ENCODE assay signal across 20 cellular contexts in the genomic region with DNA sequence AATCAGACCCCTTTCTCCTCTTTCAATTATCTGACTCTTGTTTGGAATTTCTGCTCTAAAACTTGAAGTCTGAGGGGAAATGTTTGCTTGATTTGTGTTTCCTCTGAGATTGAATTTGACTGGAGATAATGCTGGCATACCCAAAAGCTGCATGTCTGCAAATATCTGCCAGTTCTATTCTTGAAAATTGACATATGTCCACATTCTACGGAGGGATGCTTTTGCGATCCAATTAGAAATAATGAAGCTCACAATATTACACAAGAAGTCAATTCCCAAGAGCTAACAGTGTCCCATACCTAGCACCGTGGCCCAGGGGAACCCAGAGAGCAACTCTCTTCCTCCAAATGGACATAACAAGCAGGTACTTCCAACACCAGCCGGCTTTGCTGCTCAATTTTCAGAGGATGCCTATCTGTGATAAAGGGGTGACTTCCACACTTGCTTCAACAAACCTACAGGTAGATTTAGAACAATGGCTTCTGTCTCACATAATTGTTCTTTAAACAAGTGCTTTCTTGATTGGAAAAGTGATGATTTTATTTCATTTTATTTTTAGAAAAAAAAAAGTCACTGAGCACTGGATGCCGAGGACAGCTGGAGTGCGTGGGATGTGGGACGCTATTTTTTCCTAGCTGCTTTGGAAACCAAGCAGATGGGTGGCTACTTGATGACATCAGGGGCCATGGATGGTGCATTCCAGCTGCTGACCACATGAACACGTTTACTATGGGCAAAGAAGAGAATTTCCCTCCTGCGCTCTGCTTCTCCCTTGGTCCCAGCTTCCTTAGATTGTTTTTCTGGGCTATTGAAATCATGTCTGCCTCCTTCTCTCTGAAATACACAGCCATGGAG.
A peak's percentile ranks its signal among the peaks of the same experiment; 100 is the strongest.
DNase-seq lines count a peak whose midpoint lies in the region; ATAC-seq, FAIRE-seq and TF ChIP-seq lines count a peak whose summit lies in the region.
"Had no signal": no experiment of that assay in that cellular context is flagged by ENCODE, and none has a peak within 500 bp of the region (broad histone marks: within the 10 kb centered on the region; RNA-seq: fewer than 3 reads in every experiment).

No MANE protein-coding gene starts in this region.

- peaks cover 8 to 22% (median 16%) of the 10 kb centered on the region in 4 donors for H3K4me1 Mint-ChIP-seq in naive thymus-derived CD8-positive, alpha-beta T cell

- H2BK20ac ChIP-seq in H1 (ENCODE audit: low read length): no peak overlapping the region

- no peak overlapping the region for H4K91ac ChIP-seq in H1 (replicated peaks; ENCODE audit: insufficient read length, low read length)

- H3K14ac ChIP-seq in H1 (ENCODE audit: insufficient read length): no peak overlapping the region

- H3K4me3 ChIP-seq in heart right ventricle (no peak overlapping the region), left ventricle myocardium inferior (no peak overlapping the region), HFF-Myc (replicated peaks; ENCODE audit: low read depth, low read length) (no peak overlapping the region), H1 (ENCODE audit: extremely low read depth in 1 of 4, insufficient read depth in 2 of 4, low read depth in 3 of 4, low read length in 4 of 4) (no peak overlapping the region), pancreas (no peak overlapping the region), gastrocnemius medialis (no peak overlapping the region)
- H3K4me3 ChIP-seq: SJSA1 had no signal

- FAIRE-seq in H1 (lab: Jason Lieb, UNC) (no peak), pancreas (lab: Jason Lieb, UNC) (no peak)

- H3K9me3 ChIP-seq in heart right ventricle: no peaks in the 10 kb centered on the region
- no peaks in the 10 kb centered on the region for H3K9me3 ChIP-seq in left ventricle myocardium inferior (replicated peaks)
- H3K9me3 ChIP-seq in H1 (ENCODE audit: insufficient read depth in 2 of 2, low read depth in 1 of 2, low read length in 1 of 2): no peaks in the 10 kb centered on the region
- no peaks in the 10 kb centered on the region for H3K9me3 ChIP-seq in pancreas
- H3K9me3 ChIP-seq in gastrocnemius medialis: no peaks in the 10 kb centered on the region
- H3K9me3 ChIP-seq: SJSA1 had no signal

- H3K9me3 Mint-ChIP-seq in naive thymus-derived CD8-positive, alpha-beta T cell: no peaks in the 10 kb centered on the region
- H3K9me3 Mint-ChIP-seq: CD4-positive, CD25-positive, alpha-beta regulatory T cell had no signal

- H2AFZ ChIP-seq in H1 (ENCODE audit: low read length): peak overlapping the region; percentile 33; the same call in 1 of the 2 replicates

- WGBS in heart right ventricle, 2 donors: 38 to 54% methylated on average over 9 of the region's 9 CpGs
- WGBS in H1 (ENCODE audit: extremely low coverage in 1 of 2, insufficient coverage in 1 of 2, insufficient read length in 1 of 2, insufficient replicate concordance in 2 of 2, low coverage in 1 of 2, low lambda C conversion rate in 2 of 2, missing lambda C conversion rate in 1 of 2), 2 experiments: 87% methylated on average over 9 of the region's 9 CpGs; no CpG with 5 or more reads in 1 of the 2 experiments
- WGBS in pancreas, 2 donors: 78 to 83% methylated on average over 9 of the region's 9 CpGs

- H3K4me3 Mint-ChIP-seq in naive thymus-derived CD8-positive, alpha-beta T cell: no peak overlapping the region
- H3K4me3 Mint-ChIP-seq: CD4-positive, CD25-positive, alpha-beta regulatory T cell had no signal

- no peaks in the 10 kb centered on the region for H3K23me2 ChIP-seq in H1 (ENCODE audit: low read depth, low read length)

- in situ Hi-C loops in gastrocnemius medialis (cut with MboI; ENCODE audit: low sequenced_read_pairs in 4 of 4): no loop called here

- no peaks in the 10 kb centered on the region for H4K20me1 ChIP-seq in H1 (replicated peaks in 1 of 2; ENCODE audit: control insufficient read depth in 1 of 2, insufficient read depth in 2 of 2, low read length in 2 of 2)

- H2BK5ac ChIP-seq in H1 (ENCODE audit: low read depth, low read length): no peak overlapping the region

- no peak overlapping the region for H3K4ac ChIP-seq in H1 (replicated peaks; ENCODE audit: insufficient read length, low read depth, low read length)

- no peak for TF ChIP-seq RAD21 in H1 (IDR thresholded peaks at IDR 0.05 in 1 of 2, conservative IDR thresholded peaks at IDR 0.05 in 1 of 2; ENCODE audit: low read depth in 2 of 2, low read length in 2 of 2)

- no peak overlapping the region for H3K27ac Mint-ChIP-seq in naive thymus-derived CD8-positive, alpha-beta T cell
- H3K27ac Mint-ChIP-seq: CD4-positive, CD25-positive, alpha-beta regulatory T cell had no signal

- CTCF ChIA-PET in H1 (lab: Charles Lee; ENCODE audit: partially characterized antibody): interaction anchor here (0.7 to 4.1 kb wide), 4 partner anchors 12 to 362 kb away, joined by 3 to 16 read pairs (median 4); no protein-coding TSS in a partner anchor

- no peak overlapping the region for H2BK15ac ChIP-seq in H1 (ENCODE audit: low read length)

- peaks cover 15 to 26% (median 23%) of the 10 kb centered on the region in 5 donors for H3K27me3 Mint-ChIP-seq in naive thymus-derived CD8-positive, alpha-beta T cell

- no peak overlapping the region for H4K5ac ChIP-seq in H1 (ENCODE audit: insufficient read length, low read depth, low read length)

- H3K9ac ChIP-seq in H1 (replicated peaks in 1 of 4; ENCODE audit: extremely low read depth in 1 of 4, low read depth in 3 of 4, low read length in 3 of 4): no peak overlapping the region

- H3K56ac ChIP-seq in H1 (replicated peaks; ENCODE audit: insufficient read length, low read depth, low read length): no peak overlapping the region

- TF ChIP-seq POLR2A in H1 (IDR thresholded peaks at IDR 0.05; ENCODE audit: control extremely low read depth in 1 of 2, low read depth in 2 of 2, low read length in 2 of 2) (no peak), gastrocnemius medialis (IDR thresholded peaks at IDR 0.05) (no peak)

- POLR2A ChIA-PET in H1 (lab: Charles Lee; ENCODE audit: partially characterized antibody): no interaction called here
- POLR2A ChIA-PET in naive thymus-derived CD8-positive, alpha-beta T cell (lab: Charles Lee): no interaction called here

- no peaks in the 10 kb centered on the region for H3K79me2 ChIP-seq in H1 (ENCODE audit: control insufficient read depth in 1 of 2, insufficient read depth in 2 of 2, low read length in 2 of 2)

- TF ChIP-seq CTCF in heart right ventricle (IDR thresholded peaks at IDR 0.05) (no peak), left ventricle myocardium inferior (IDR thresholded peaks at IDR 0.05; ENCODE audit: borderline replicate concordance) (no peak), HFF-Myc (IDR thresholded peaks at IDR 0.05; ENCODE audit: low read depth, low read length, missing control alignments) (no peak), H1 (IDR thresholded peaks at IDR 0.05; ENCODE audit: control extremely low read depth in 1 of 3, insufficient read depth in 1 of 3, low read depth in 1 of 3, low read length in 3 of 3) (no peak), pancreas (IDR thresholded peaks at IDR 0.05) (no peak), gastrocnemius medialis (IDR thresholded peaks at IDR 0.05 in 4 of 5, conservative IDR thresholded peaks at IDR 0.05 in 1 of 5) (no peak)

- H3K4me1 ChIP-seq in heart right ventricle (peaks cover 0 to 13% (median 0%) of the 10 kb centered on the region in 9 donors), left ventricle myocardium inferior (no peaks in the 10 kb centered on the region), H1 (replicated peaks in 1 of 4; ENCODE audit: control insufficient read depth in 3 of 4, insufficient read depth in 4 of 4, low read length in 3 of 4) (no peaks in the 10 kb centered on the region; a peak in 1 of 7 replicates), pancreas (peaks cover 0 to under 1% (median 0%) of the 10 kb centered on the region in 3 donors), gastrocnemius medialis (no peaks in the 10 kb centered on the region)
- H3K4me1 ChIP-seq: SJSA1 had no signal

- H3K27ac ChIP-seq in heart right ventricle (no peak overlapping the region), left ventricle myocardium inferior (replicated peaks) (no peak overlapping the region), H1 (ENCODE audit: low read depth, low read length) (no peak overlapping the region), temporal lobe (ENCODE audit: low read depth, low read length) (peak overlapping the region; percentile 33), pancreas (no peak overlapping the region), gastrocnemius medialis (no peak overlapping the region)
- H3K27ac ChIP-seq: SJSA1 had no signal

- peak in 6 of 8 donors; percentile 44 to 74 (median 58) for ATAC-seq in heart right ventricle
- ATAC-seq in pancreas: no peak
- no peak for ATAC-seq in naive thymus-derived CD8-positive, alpha-beta T cell
- no peak for ATAC-seq in gastrocnemius medialis
- ATAC-seq: Panc1 had no signal

- H3K36me3 ChIP-seq in heart right ventricle (no peaks in the 10 kb centered on the region), left ventricle myocardium inferior (no peaks in the 10 kb centered on the region), H1 (ENCODE audit: control insufficient read depth in 2 of 4, insufficient read depth in 4 of 4, low read length in 3 of 4) (no peaks in the 10 kb centered on the region), pancreas (no peaks in the 10 kb centered on the region), gastrocnemius medialis (no peaks in the 10 kb centered on the region)
- H3K36me3 ChIP-seq: SJSA1 had no signal

- H2BK12ac ChIP-seq in H1 (ENCODE audit: low read depth, low read length): no peak overlapping the region

- no peak for TF ChIP-seq EP300 in H1 (IDR thresholded peaks at IDR 0.05; ENCODE audit: borderline replicate concordance in 1 of 2, low read depth in 2 of 2, low read length in 2 of 2)

- no peak overlapping the region for H3K4me2 ChIP-seq in H1 (ENCODE audit: insufficient read depth in 1 of 2, low read depth in 2 of 2, low read length in 2 of 2)

- H3K27me3 ChIP-seq in heart right ventricle: peaks cover 0 to 43% (median 17%) of the 10 kb centered on the region in 7 donors
- H3K27me3 ChIP-seq in left ventricle myocardium inferior (ENCODE audit: low read depth): peaks cover 72% of the 10 kb centered on the region
- no peaks in the 10 kb centered on the region for H3K27me3 ChIP-seq in H1 (replicated peaks in 1 of 4; ENCODE audit: control insufficient read depth in 3 of 4, extremely low read depth in 1 of 4, insufficient read depth in 3 of 4, low read length in 3 of 4)
- no peaks in the 10 kb centered on the region for H3K27me3 ChIP-seq in pancreas
- H3K27me3 ChIP-seq in gastrocnemius medialis: peaks cover 0 to 2% (median 0%) of the 10 kb centered on the region in 3 donors
- H3K27me3 ChIP-seq: SJSA1 had no signal

- DNase-seq in heart right ventricle (peak in 1 of 2 donors; percentile 29), left ventricle myocardium inferior (no peak), HFF-Myc (ENCODE audit: extremely low read depth, low read depth) (peak; percentile 5), H1 (ENCODE audit: low read depth in 1 of 2, low spot score in 2 of 2) (no peak), pancreas (no peak), gastrocnemius medialis (no peak)
- no peak for DNase-seq in naive thymus-derived CD8-positive, alpha-beta T cell
- DNase-seq: CD4-positive, CD25-positive, alpha-beta regulatory T cell; EL; GOT3; Karpas-422; MV-4-11; NCI-H1105 treated with DMSO at 0.1 percent for 48 hours; NCI-H2029 treated with DMSO at 0.1 percent for 48 hours; NCI-H226; NCI-H510A treated with DMSO at 0.1 percent for 48 hours; NCI-H748 treated with DMSO at 0.1 percent for 48 hours had no signal

- H2BK120ac ChIP-seq in H1 (replicated peaks; ENCODE audit: low read depth, low read length): no peak overlapping the region

- H4K8ac ChIP-seq in H1 (ENCODE audit: extremely low read depth, insufficient read depth, low read length): no peak overlapping the region

- no peak overlapping the region for H2AK5ac ChIP-seq in H1 (ENCODE audit: low read depth, low read length)

- no peaks in the 10 kb centered on the region for H3K79me1 ChIP-seq in H1 (ENCODE audit: low read depth, low read length)

- intact Hi-C loops in heart right ventricle (cut with DNase I) (no loop called here), left ventricle myocardium inferior (cut with micrococcal nuclease) (no loop called here), pancreas (cut with DNase I) (no loop called here), gastrocnemius medialis (cut with DNase I; ENCODE audit: low total_unique reads) (no loop called here)

- H3K36me3 Mint-ChIP-seq in naive thymus-derived CD8-positive, alpha-beta T cell: no peaks in the 10 kb centered on the region
- H3K36me3 Mint-ChIP-seq: CD4-positive, CD25-positive, alpha-beta regulatory T cell had no signal

- no peak overlapping the region for H3K18ac ChIP-seq in H1 (ENCODE audit: extremely low read depth, low read length)

- H3K23ac ChIP-seq in H1 (ENCODE audit: insufficient read length): no peak overlapping the region

Comparison
In these comparisons a context has a peak if more than half of its experiments do, and no peak if none do; other contexts are left out.
1. ATAC-seq: peak in heart right ventricle (6 of 8); none in pancreas (0 of 4), naive thymus-derived CD8-positive, alpha-beta T cell (0 of 2) and gastrocnemius medialis (0 of 2).